ENCODE assay signal across 10 cellular contexts in genomic region chr9:137269231-137269772, GRCh38. TPM values are rescaled to one million over a fixed set of nuclear protein-coding genes. Genes with fewer than 3 reads are reported as not detected.
DNase-seq lines count a peak whose midpoint lies in the region; ATAC-seq and TF ChIP-seq lines count a peak whose summit lies in the region.
"Had no signal": no experiment of that assay in that cellular context is flagged by ENCODE, and none has a peak within 500 bp of the region (broad histone marks: within the 10 kb centered on the region; RNA-seq: fewer than 3 reads in every experiment).

No MANE protein-coding gene starts in this region.

- H3K36me3 ChIP-seq in colonic mucosa (peaks cover 10% of the 10 kb centered on the region), mucosa of descending colon (ENCODE audit: low read depth) (peaks cover 3% of the 10 kb centered on the region)

- no peaks in the 10 kb centered on the region for H3K27me3 ChIP-seq in colonic mucosa
- H3K27me3 ChIP-seq: neutrophil had no signal

- intact Hi-C loops in colonic mucosa (cut with DNase I) (no loop called here), mucosa of descending colon (cut with DNase I, micrococcal nuclease) (no loop called here)

- DNase-seq in AG08396 (ENCODE audit: low spot score), result peak; percentile 88
- DNase-seq in HT-29 (ENCODE audit: low spot score), result peak; percentile 78
- peak; percentile 69 for DNase-seq in colonic mucosa
- peak; percentile 71 to 80 (median 78) for DNase-seq in mucosa of descending colon
- DNase-seq: CD8-positive, alpha-beta T cell had no signal

- TF ChIP-seq CTCF in colonic mucosa (IDR thresholded peaks at IDR 0.05) (no peak), mucosa of descending colon (IDR thresholded peaks at IDR 0.05) (no peak)

- peak overlapping the region; percentile 40 for H3K27ac ChIP-seq in colonic mucosa
- H3K27ac ChIP-seq: neutrophil had no signal

- peak overlapping the region in 1 of 2 donors; percentile 69 for H3K9ac ChIP-seq in colonic mucosa (ENCODE audit: low read depth in 2 of 2, low read length in 2 of 2)

- H3K4me1 ChIP-seq in colonic mucosa, result peaks cover 12% of the 10 kb centered on the region
- peaks cover 29% of the 10 kb centered on the region for H3K4me1 ChIP-seq in mucosa of descending colon (ENCODE audit: low read depth)

- peak overlapping the region; percentile 1 for H3K4me3 ChIP-seq in colonic mucosa
- no peak overlapping the region for H3K4me3 ChIP-seq in mucosa of descending colon

- H3K9me3 ChIP-seq in colonic mucosa (no peaks in the 10 kb centered on the region), mucosa of descending colon (no peaks in the 10 kb centered on the region)
- H3K9me3 ChIP-seq: neutrophil had no signal

- ATAC-seq in mucosa of descending colon, result peak; percentile 84
- ATAC-seq in HG02884 (IDR thresholded peaks at IDR 0.05; ENCODE audit: unreplicated experiment), result no peak
- no peak for ATAC-seq in GM18520 (IDR thresholded peaks at IDR 0.05; ENCODE audit: unreplicated experiment)
- no peak for ATAC-seq in GM19467 (IDR thresholded peaks at IDR 0.05; ENCODE audit: unreplicated experiment)
- ATAC-seq in GM21825 (IDR thresholded peaks at IDR 0.05; ENCODE audit: unreplicated experiment), result no peak
- ATAC-seq: CD8-positive, alpha-beta T cell had no signal

RNA-seq across cellular contexts. Expression of gene TOR4A, which starts 8.2 kb away (rescaled TPM):
- total RNA-seq in HT-29 (2014; rRNA removed; shearing (Covaris generic)), result 210 and 226 TPM in 2 replicates
- total RNA-seq in colonic mucosa, result 10 to 100 TPM; 57.1 to 63.9 TPM
- total RNA-seq in mucosa of descending colon, result 10 to 100 TPM; 23.3 to 48.6 (median 45.3) TPM

RNA-seq across cellular contexts. Expression of gene NELFB, which starts 14.2 kb away (rescaled TPM):
- 111 and 115 TPM in 2 replicates for total RNA-seq in HT-29 (2014; rRNA removed; shearing (Covaris generic))
- total RNA-seq in colonic mucosa (10 to 100 TPM; 62.1 to 87.1 TPM), mucosa of descending colon (10 to 100 TPM; 52.9 to 66.2 (median 60.5) TPM)

RNA-seq across cellular contexts. Expression of gene STPG3, which starts 18.2 kb away (rescaled TPM):
- total RNA-seq in HT-29 (2014; rRNA removed; shearing (Covaris generic)), result not detected in 2 replicates
- total RNA-seq in colonic mucosa (not detected), mucosa of descending colon (not detected)

RNA-seq across cellular contexts. Expression of gene TUBB4B, which starts 28.2 kb away (rescaled TPM):
- 607 and 627 TPM in 2 replicates for total RNA-seq in HT-29 (2014; rRNA removed; shearing (Covaris generic))
- total RNA-seq in colonic mucosa (100 to 1,000 TPM; 303 to 779 TPM), mucosa of descending colon (100 to 1,000 TPM; 286 to 379 (median 332) TPM)

RNA-seq across cellular contexts. Expression of gene NRARP, which starts 32.8 kb away (rescaled TPM):
- 107 and 116 TPM in 2 replicates for total RNA-seq in HT-29 (2014; rRNA removed; shearing (Covaris generic))
- total RNA-seq in colonic mucosa (100 to 1,000 TPM; 120 to 178 TPM), mucosa of descending colon (100 to 1,000 TPM in 2 of 3 donors, 10 to 100 TPM in 1; 61.4 to 171 (median 146) TPM)
